In genomic region chr12:54161481-54162437, GRCh38 we compare ENCODE assay signal across 23 cellular contexts.
"Had no signal": no experiment of that assay in that cellular context is flagged by ENCODE, and none has a peak within 500 bp of the region (broad histone marks: within the 10 kb centered on the region; RNA-seq: fewer than 3 reads in every experiment).

No MANE protein-coding gene starts in this region.

- H3K27me3 Mint-ChIP-seq: progenitor cell of endocrine pancreas had no signal

- DNase-seq: activated CD4-positive, alpha-beta T cell treated with anti-CD3 and anti-CD28 coated beads, Interleukin-2, amount 50 U/mL, for 4 hours; activated naive CD4-positive, alpha-beta T cell; activated naive CD8-positive, alpha-beta T cell treated with anti-CD3 and anti-CD28 coated beads, Interleukin-2, amount 10 ng/mL, durations not matched to agents 7 days and 5 days; activated T-cell treated with anti-CD3 and anti-CD28 coated beads for 4 hours; anterior cingulate cortex; dermis blood vessel endothelial cell; effector memory CD8-positive, alpha-beta T cell; foreskin melanocyte; islet precursor cell; left lung; naive thymus-derived CD8-positive, alpha-beta T cell; occipital lobe; stimulated activated CD4-positive, alpha-beta T cell treated with anti-CD3 and anti-CD28 coated beads, Interleukin-4, amount 100 ng/mL, for 4 hours; stimulated activated CD8-positive, alpha-beta memory T cell treated with anti-CD3 and anti-CD28 coated beads, Interleukin-4, amount 100 ng/mL, for 48 hours; stimulated activated naive CD4-positive, alpha-beta T cell treated with Interleukin-2 at 50 U/mL for 16 hours; transverse colon had no signal

- H3K9me3 ChIP-seq: breast epithelium, left lung, right atrium auricular region, transverse colon had no signal

- H3K36me3 Mint-ChIP-seq: activated naive CD8-positive, alpha-beta T cell treated with anti-CD3 and anti-CD28 coated beads, Interleukin-2, amount 10 ng/mL, durations not matched to agents 7 days and 5 days had no signal

- H3K27ac Mint-ChIP-seq: activated naive CD8-positive, alpha-beta T cell treated with anti-CD3 and anti-CD28 coated beads, Interleukin-2, amount 10 ng/mL, durations not matched to agents 7 days and 5 days; effector memory CD8-positive, alpha-beta T cell; memory B cell; T-helper 2 cell treated with Interferon-gamma antibody and Interleukin-4, amounts not matched to agents 5 μg/mL and 100 μg/mL, for 36 hours had no signal

- H3K27me3 ChIP-seq: breast epithelium, right atrium auricular region, transverse colon had no signal

- H3K36me3 ChIP-seq: breast epithelium, left lung, right atrium auricular region, transverse colon had no signal

- H3K27ac ChIP-seq: breast epithelium, left lung, right atrium auricular region, transverse colon had no signal

- H3K4me3 ChIP-seq: breast epithelium, left lung, right atrium auricular region, skin epidermis, transverse colon had no signal

- H3K9me3 Mint-ChIP-seq: activated naive CD8-positive, alpha-beta T cell treated with anti-CD3 and anti-CD28 coated beads, Interleukin-2, amount 10 ng/mL, durations not matched to agents 7 days and 5 days; effector memory CD8-positive, alpha-beta T cell; memory B cell; naive thymus-derived CD8-positive, alpha-beta T cell; T-helper 2 cell treated with Interferon-gamma antibody and Interleukin-4, amounts not matched to agents 5 μg/mL and 100 μg/mL, for 36 hours had no signal

- H3K4me3 Mint-ChIP-seq: activated naive CD8-positive, alpha-beta T cell treated with anti-CD3 and anti-CD28 coated beads, Interleukin-2, amount 10 ng/mL, durations not matched to agents 7 days and 5 days; effector memory CD8-positive, alpha-beta T cell; memory B cell; naive thymus-derived CD8-positive, alpha-beta T cell; T-helper 2 cell treated with Interferon-gamma antibody and Interleukin-4, amounts not matched to agents 5 μg/mL and 100 μg/mL, for 36 hours had no signal

- H3K4me1 Mint-ChIP-seq: activated naive CD8-positive, alpha-beta T cell treated with anti-CD3 and anti-CD28 coated beads, Interleukin-2, amount 10 ng/mL, durations not matched to agents 7 days and 5 days had no signal

- ATAC-seq: activated CD4-positive, CD25-positive, alpha-beta regulatory T cell treated with anti-CD3 and anti-CD28 coated beads, Interleukin-2, amount 50 U/mL, for 24 hours; effector memory CD8-positive, alpha-beta T cell; left lung; naive thymus-derived CD8-positive, alpha-beta T cell had no signal
